8 cellular contexts compared by ENCODE assay signal in the genomic region with DNA sequence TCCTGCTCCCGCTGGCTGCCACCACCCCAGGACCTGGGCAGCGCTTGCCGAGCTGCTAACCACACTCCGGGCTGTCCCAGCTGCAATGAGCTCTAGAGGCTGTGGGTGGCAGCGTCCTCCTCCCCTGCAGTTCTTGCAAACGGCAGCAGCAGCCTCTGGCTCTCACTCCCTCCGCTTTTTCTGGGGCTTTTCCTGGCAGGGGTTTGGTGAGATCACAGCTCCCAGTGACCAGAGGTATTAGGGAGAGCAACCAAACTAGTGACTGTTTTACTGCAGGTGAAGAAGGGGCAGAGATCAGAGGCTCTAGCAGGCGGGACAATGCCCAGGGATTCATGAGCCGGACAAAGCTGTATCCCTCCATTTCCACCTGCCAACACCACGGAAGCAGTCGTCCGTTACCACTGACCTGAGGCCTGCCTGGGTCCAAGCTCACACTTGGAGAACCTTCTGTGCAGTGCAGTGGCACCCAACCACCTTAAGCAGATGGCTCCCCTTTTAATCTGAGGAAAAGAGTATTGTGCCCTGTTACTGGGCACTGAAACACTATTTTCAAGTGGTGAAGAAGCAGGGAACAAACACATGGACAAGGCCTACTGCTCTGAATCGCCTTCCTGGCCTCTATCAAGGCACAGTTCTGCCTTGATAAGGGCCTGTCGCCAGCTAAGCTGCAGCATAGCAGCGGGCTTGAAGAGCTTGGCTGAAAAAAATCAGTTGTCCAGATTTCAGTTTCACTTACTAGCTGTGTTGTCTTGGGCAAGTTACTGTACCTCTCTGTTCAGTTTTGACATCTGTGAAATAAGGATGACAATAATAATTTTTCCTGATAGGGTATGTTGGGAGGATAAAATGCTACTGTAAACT. TPM values are rescaled to one million over a fixed set of nuclear protein-coding genes. Genes with fewer than 3 reads are reported as not detected.
DNase-seq lines count a peak whose midpoint lies in the region; ATAC-seq and TF ChIP-seq lines count a peak whose summit lies in the region.

A gene (minus strand): TSS at position 87 of the 861 bp plus-strand sequence. CDS start 95 bp downstream, outside the sequence.

- H3K9me3 Mint-ChIP-seq in activated CD8-positive, alpha-beta T cell treated with anti-CD3 and anti-CD28 coated beads, Interleukin-2, amount 10 ng/mL, durations not matched to agents 7 days and 5 days (ENCODE audit: insufficient read depth) = no peaks in the 10 kb centered on the region

- POLR2A ChIA-PET in activated CD8-positive, alpha-beta T cell treated with anti-CD3 and anti-CD28 coated beads, Interleukin-2, amount 10 ng/mL, durations not matched to agents 7 days and 5 days (lab: Charles Lee) = interaction anchor here (0.6 to 1.6 kb wide), 8 partner anchors 15 to 223 kb away, joined by 3 to 8 read pairs (median 4); a partner anchor contains a TSS

- ATAC-seq in GM18907 (IDR thresholded peaks at IDR 0.05; ENCODE audit: unreplicated experiment) = peak; percentile 95
- peak; percentile 94 for ATAC-seq in HG03139 (IDR thresholded peaks at IDR 0.05; ENCODE audit: unreplicated experiment)
- ATAC-seq in activated CD8-positive, alpha-beta T cell treated with anti-CD3 and anti-CD28 coated beads, Interleukin-2, amount 10 ng/mL, durations not matched to agents 7 days and 5 days = peak; percentile 100

- DNase-seq in AG10803 (ENCODE audit: low read depth) (peak; percentile 61), NCI-H69 (lab: John Stamatoyannopoulos, UW) (peak; percentile 83), medulla oblongata (ENCODE audit: extremely low spot score) (peak; percentile 74)
- peak; percentile 86 for DNase-seq in activated CD8-positive, alpha-beta T cell treated with anti-CD3 and anti-CD28 coated beads, Interleukin-2, amount 10 ng/mL, durations not matched to agents 7 days and 5 days
- peak; percentile 63 for DNase-seq in effector CD4-positive, alpha-beta T cell
- DNase-seq in stimulated activated CD4-positive, alpha-beta T cell treated with anti-CD3 and anti-CD28 coated beads, TNF-alpha, amount 100 ng/mL, for 4 hours (ENCODE audit: low read depth in 3 of 3) = peak; percentile 63 to 72 (median 70)

- peaks cover 51% of the 10 kb centered on the region for H3K4me1 Mint-ChIP-seq in activated CD8-positive, alpha-beta T cell treated with anti-CD3 and anti-CD28 coated beads, Interleukin-2, amount 10 ng/mL, durations not matched to agents 7 days and 5 days (ENCODE audit: low read depth)

- H3K36me3 Mint-ChIP-seq in activated CD8-positive, alpha-beta T cell treated with anti-CD3 and anti-CD28 coated beads, Interleukin-2, amount 10 ng/mL, durations not matched to agents 7 days and 5 days (ENCODE audit: low read depth) = no peaks in the 10 kb centered on the region

- H3K27me3 Mint-ChIP-seq in activated CD8-positive, alpha-beta T cell treated with anti-CD3 and anti-CD28 coated beads, Interleukin-2, amount 10 ng/mL, durations not matched to agents 7 days and 5 days (ENCODE audit: low read depth) = no peaks in the 10 kb centered on the region

- CTCF ChIA-PET in activated CD8-positive, alpha-beta T cell treated with anti-CD3 and anti-CD28 coated beads, Interleukin-2, amount 10 ng/mL, durations not matched to agents 7 days and 5 days (lab: Charles Lee) = interaction anchor here (0.7 to 5.6 kb wide), 51 partner anchors 9 to 1244 kb away, joined by 3 to 105 read pairs (median 4); a partner anchor contains a TSS

- no peak within 1 kb of the TSS for H3K4me3 ChIP-seq in AG10803 (ENCODE audit: low read length)

- H3K4me3 Mint-ChIP-seq in activated CD8-positive, alpha-beta T cell treated with anti-CD3 and anti-CD28 coated beads, Interleukin-2, amount 10 ng/mL, durations not matched to agents 7 days and 5 days = peak within 1 kb of the TSS; percentile 78

- peak within 1 kb of the TSS; percentile 83 for H3K27ac Mint-ChIP-seq in activated CD8-positive, alpha-beta T cell treated with anti-CD3 and anti-CD28 coated beads, Interleukin-2, amount 10 ng/mL, durations not matched to agents 7 days and 5 days

- TF ChIP-seq CTCF in AG10803 (conservative IDR thresholded peaks at IDR 0.05; ENCODE audit: low read length) = peak; percentile 50

RNA-seq across cellular contexts. Expression of the gene that starts here (rescaled TPM):
- 1 to 10 TPM; 1.4 to 1.6 TPM for total RNA-seq in activated CD8-positive, alpha-beta T cell treated with anti-CD3 and anti-CD28 coated beads, Interleukin-2, amount 10 ng/mL, durations not matched to agents 7 days and 5 days
